In genomic region chr3:108044699-108045098, GRCh38 we compare ENCODE assay signal across 24 cellular contexts. TPM values are rescaled to one million over a fixed set of nuclear protein-coding genes. Genes with fewer than 3 reads are reported as not detected.
DNase-seq lines count a peak whose midpoint lies in the region; ATAC-seq and TF ChIP-seq lines count a peak whose summit lies in the region.
"Had no signal": no experiment of that assay in that cellular context is flagged by ENCODE, and none has a peak within 500 bp of the region (broad histone marks: within the 10 kb centered on the region; RNA-seq: fewer than 3 reads in every experiment).

No MANE protein-coding gene starts in this region.

- no peak for TF ChIP-seq CTCF in natural killer cell (IDR thresholded peaks at IDR 0.05)
- no peak for TF ChIP-seq CTCF in colonic mucosa (IDR thresholded peaks at IDR 0.05)
- TF ChIP-seq CTCF in mucosa of descending colon (IDR thresholded peaks at IDR 0.05), result no peak

- CTCF ChIA-PET in T-cell (lab: Charles Lee), result interaction anchor here (0.7 to 0.8 kb wide), 2 partner anchors 9 to 48 kb away, joined by 3 to 4 read pairs; no protein-coding TSS in a partner anchor

- H3K9me3 Mint-ChIP-seq in natural killer cell (no peaks in the 10 kb centered on the region), T-cell (no peaks in the 10 kb centered on the region)
- no peaks in the 10 kb centered on the region for H3K9me3 Mint-ChIP-seq in natural killer cell treated with Interleukin-12 subunit alpha and Interleukin-12 subunit beta and Interleukin-15 and Interleukin-18, amount 100 ng/mL, for 72 hours
- H3K9me3 Mint-ChIP-seq: activated naive CD8-positive, alpha-beta T cell treated with anti-CD3 and anti-CD28 coated beads, Interleukin-2, amount 10 ng/mL, durations not matched to agents 7 days and 5 days; T-helper 1 cell treated with Interleukin-12 subunit alpha and Interleukin-12 subunit beta and Interleukin-4 antibody, amounts not matched to agents 30 μg/mL and 1 μg/mL, for 36 hours; type B pancreatic cell had no signal

- H3K36me3 Mint-ChIP-seq in natural killer cell (peaks cover 8% of the 10 kb centered on the region), T-cell (peaks cover 49% of the 10 kb centered on the region)
- peaks cover 19% of the 10 kb centered on the region for H3K36me3 Mint-ChIP-seq in natural killer cell treated with Interleukin-12 subunit alpha and Interleukin-12 subunit beta and Interleukin-15 and Interleukin-18, amount 100 ng/mL, for 72 hours

- no peak for ATAC-seq in natural killer cell
- ATAC-seq in natural killer cell treated with Interleukin-12 subunit alpha and Interleukin-12 subunit beta and Interleukin-15 and Interleukin-18, amount 100 ng/mL, for 72 hours, result no peak
- ATAC-seq in T-cell (replicated peaks in 1 of 4), result no peak
- no peak for ATAC-seq in HG03354 (IDR thresholded peaks at IDR 0.05; ENCODE audit: poor library complexity, severe bottlenecking, unreplicated experiment)
- no peak for ATAC-seq in mucosa of descending colon
- ATAC-seq: activated CD8-positive, alpha-beta memory T cell treated with anti-CD3 and anti-CD28 coated beads, Interleukin-2, amount 10 ng/mL, durations not matched to agents 7 days and 5 days; gastrocnemius medialis; HepG2 had no signal

- POLR2A ChIA-PET in T-cell (lab: Charles Lee), result interaction anchor here (0.6 to 0.8 kb wide), 6 partner anchors 8 to 500 kb away, joined by 3 to 6 read pairs (median 4); no protein-coding TSS in a partner anchor

- H3K4me3 ChIP-seq in colonic mucosa (no peak overlapping the region), mucosa of descending colon (no peak overlapping the region)
- H3K4me3 ChIP-seq: BLaER1 treated with 17β-estradiol and CSF1 and Interleukin-3, amounts not matched to agents 10 nM and 100 nM; gastrocnemius medialis; GM23248; hepatocyte; SK-N-MC had no signal

- H3K27ac Mint-ChIP-seq in natural killer cell, result peak overlapping the region; percentile 30 to 39
- no peak overlapping the region for H3K27ac Mint-ChIP-seq in natural killer cell treated with Interleukin-12 subunit alpha and Interleukin-12 subunit beta and Interleukin-15 and Interleukin-18, amount 100 ng/mL, for 72 hours
- H3K27ac Mint-ChIP-seq in T-cell, result peak overlapping the region; percentile 40 to 43
- H3K27ac Mint-ChIP-seq: activated CD8-positive, alpha-beta memory T cell treated with anti-CD3 and anti-CD28 coated beads, Interleukin-2, amount 10 ng/mL, durations not matched to agents 7 days and 5 days; activated naive CD8-positive, alpha-beta T cell treated with anti-CD3 and anti-CD28 coated beads, Interleukin-2, amount 10 ng/mL, durations not matched to agents 7 days and 5 days; T-helper 1 cell treated with Interleukin-12 subunit alpha and Interleukin-12 subunit beta and Interleukin-4 antibody, amounts not matched to agents 30 μg/mL and 1 μg/mL, for 36 hours; type B pancreatic cell had no signal

- H3K4me1 ChIP-seq in colonic mucosa, result no peaks in the 10 kb centered on the region
- no peaks in the 10 kb centered on the region for H3K4me1 ChIP-seq in mucosa of descending colon (ENCODE audit: low read depth)
- H3K4me1 ChIP-seq: BLaER1 treated with 17β-estradiol and CSF1 and Interleukin-3, amounts not matched to agents 10 nM and 100 nM; gastrocnemius medialis had no signal

- H3K27ac ChIP-seq in colonic mucosa, result no peak overlapping the region
- H3K27ac ChIP-seq: BLaER1 treated with 17β-estradiol and CSF1 and Interleukin-3, amounts not matched to agents 10 nM and 100 nM; gastrocnemius medialis; GM23248; hepatocyte; RWPE1; SK-N-MC had no signal

- intact Hi-C loops in natural killer cell (cut with micrococcal nuclease), result no loop called here
- intact Hi-C loops in colonic mucosa (cut with DNase I), result no loop called here
- intact Hi-C loops in mucosa of descending colon (cut with DNase I, micrococcal nuclease), result no loop called here

- no peaks in the 10 kb centered on the region for H3K36me3 ChIP-seq in colonic mucosa
- H3K36me3 ChIP-seq in mucosa of descending colon (ENCODE audit: low read depth), result no peaks in the 10 kb centered on the region

- H3K9ac ChIP-seq in colonic mucosa (ENCODE audit: low read depth in 2 of 2, low read length in 2 of 2), result no peak overlapping the region
- H3K9ac ChIP-seq: BLaER1 treated with 17β-estradiol and CSF1 and Interleukin-3, amounts not matched to agents 10 nM and 100 nM; GM23248 had no signal

- H3K27me3 Mint-ChIP-seq in natural killer cell (ENCODE audit: low read depth in 2 of 2), result no peaks in the 10 kb centered on the region
- H3K27me3 Mint-ChIP-seq in natural killer cell treated with Interleukin-12 subunit alpha and Interleukin-12 subunit beta and Interleukin-15 and Interleukin-18, amount 100 ng/mL, for 72 hours, result no peaks in the 10 kb centered on the region
- H3K27me3 Mint-ChIP-seq in T-cell, result no peaks in the 10 kb centered on the region
- H3K27me3 Mint-ChIP-seq: activated CD8-positive, alpha-beta memory T cell treated with anti-CD3 and anti-CD28 coated beads, Interleukin-2, amount 10 ng/mL, durations not matched to agents 7 days and 5 days; activated naive CD8-positive, alpha-beta T cell treated with anti-CD3 and anti-CD28 coated beads, Interleukin-2, amount 10 ng/mL, durations not matched to agents 7 days and 5 days; type B pancreatic cell had no signal

- no peaks in the 10 kb centered on the region for H3K9me3 ChIP-seq in colonic mucosa
- H3K9me3 ChIP-seq in mucosa of descending colon, result no peaks in the 10 kb centered on the region
- H3K9me3 ChIP-seq: BLaER1 treated with 17β-estradiol and CSF1 and Interleukin-3, amounts not matched to agents 10 nM and 100 nM; gastrocnemius medialis had no signal

- no peak overlapping the region for H3K4me3 Mint-ChIP-seq in natural killer cell
- no peak overlapping the region for H3K4me3 Mint-ChIP-seq in natural killer cell treated with Interleukin-12 subunit alpha and Interleukin-12 subunit beta and Interleukin-15 and Interleukin-18, amount 100 ng/mL, for 72 hours
- H3K4me3 Mint-ChIP-seq in T-cell, result no peak overlapping the region
- H3K4me3 Mint-ChIP-seq: activated CD8-positive, alpha-beta memory T cell treated with anti-CD3 and anti-CD28 coated beads, Interleukin-2, amount 10 ng/mL, durations not matched to agents 7 days and 5 days; activated naive CD8-positive, alpha-beta T cell treated with anti-CD3 and anti-CD28 coated beads, Interleukin-2, amount 10 ng/mL, durations not matched to agents 7 days and 5 days; T-helper 1 cell treated with Interleukin-12 subunit alpha and Interleukin-12 subunit beta and Interleukin-4 antibody, amounts not matched to agents 30 μg/mL and 1 μg/mL, for 36 hours; type B pancreatic cell had no signal

- H3K4me1 Mint-ChIP-seq in natural killer cell (peaks cover 47 to 50% of the 10 kb centered on the region in 2 donors), T-cell (peaks cover 20 to 33% (median 27%) of the 10 kb centered on the region in 3 donors)
- H3K4me1 Mint-ChIP-seq in natural killer cell treated with Interleukin-12 subunit alpha and Interleukin-12 subunit beta and Interleukin-15 and Interleukin-18, amount 100 ng/mL, for 72 hours (ENCODE audit: low read depth in 2 of 2), result peaks cover 25 to 35% of the 10 kb centered on the region in 2 donors

- no peak for DNase-seq in natural killer cell
- DNase-seq in natural killer cell treated with Interleukin-12 subunit alpha and Interleukin-12 subunit beta and Interleukin-15 and Interleukin-18, amount 100 ng/mL, for 72 hours (ENCODE audit: low spot score), result no peak
- no peak for DNase-seq in T-cell
- DNase-seq in medulla oblongata (ENCODE audit: extremely low spot score), result peak; percentile 51
- DNase-seq in colonic mucosa, result no peak
- no peak for DNase-seq in mucosa of descending colon
- DNase-seq: activated CD4-positive, alpha-beta T cell treated with anti-CD3 and anti-CD28 coated beads for 4 hours; activated CD8-positive, alpha-beta memory T cell treated with anti-CD3 and anti-CD28 coated beads, Interleukin-2, amount 10 ng/mL, durations not matched to agents 7 days and 5 days; activated naive CD8-positive, alpha-beta T cell treated with anti-CD3 and anti-CD28 coated beads, Interleukin-2, amount 10 ng/mL, durations not matched to agents 7 days and 5 days; central memory CD4-positive, alpha-beta T cell; gastrocnemius medialis; GM23248; mesendoderm; MV-4-11; NCI-H146; NCI-H446 treated with DMSO at 0.1 percent for 48 hours had no signal

- H3K27me3 ChIP-seq in colonic mucosa, result no peaks in the 10 kb centered on the region
- H3K27me3 ChIP-seq: BLaER1 treated with 17β-estradiol and CSF1 and Interleukin-3, amounts not matched to agents 10 nM and 100 nM; gastrocnemius medialis; hepatocyte had no signal

RNA-seq across cellular contexts. Expression of gene CD47, which starts 46.1 kb away (rescaled TPM):
- 100 to 1,000 TPM; 226 to 236 (median 233) TPM for total RNA-seq in natural killer cell
- total RNA-seq in natural killer cell treated with Interleukin-12 subunit alpha and Interleukin-12 subunit beta and Interleukin-15 and Interleukin-18, amount 100 ng/mL, for 72 hours, result 100 to 1,000 TPM in 1 of 2 donors, 10 to 100 TPM in 1; 82.6 to 113 TPM
- 100 to 1,000 TPM; 154 to 186 (median 161) TPM for total RNA-seq in T-cell
- 100 to 1,000 TPM in 1 of 2 donors, 10 to 100 TPM in 1; 68.1 to 101 TPM for total RNA-seq in colonic mucosa
- 10 to 100 TPM; 68.5 to 83.0 (median 73.2) TPM for total RNA-seq in mucosa of descending colon

Comparison
In these comparisons a context has a peak if more than half of its experiments do, and no peak if none do; other contexts are left out.
1. H3K27ac Mint-ChIP-seq: peak in natural killer cell (2 of 2) and T-cell (2 of 2); none in natural killer cell treated with Interleukin-12 subunit alpha and Interleukin-12 subunit beta and Interleukin-15 and Interleukin-18, amount 100 ng/mL, for 72 hours (0 of 2).